Comparison of ENCODE assay signal across 7 cellular contexts in genomic region chr1:58587667-58588066, GRCh38. TPM values are rescaled to one million over a fixed set of nuclear protein-coding genes. Genes with fewer than 3 reads are reported as not detected.
"Had no signal": no experiment of that assay in that cellular context is flagged by ENCODE, and none has a peak within 500 bp of the region (broad histone marks: within the 10 kb centered on the region; RNA-seq: fewer than 3 reads in every experiment).

No MANE protein-coding gene starts in this region.

- H3K4me2 ChIP-seq: KMS-11 had no signal

- H3K4me3 Mint-ChIP-seq: IgD-negative memory B cell had no signal

- DNase-seq: KBM-7, KG1 had no signal

- H3K9ac ChIP-seq: KMS-11 had no signal

- H3K27ac Mint-ChIP-seq: IgD-negative memory B cell had no signal

- FAIRE-seq: HTR-8/SVneo had no signal

- H3K27ac ChIP-seq: HL-60, KMS-11 had no signal

- H3K36me3 Mint-ChIP-seq: IgD-negative memory B cell had no signal

RNA-seq across cellular contexts. Expression of gene TACSTD2, which starts 10.6 kb away (rescaled TPM):
- total RNA-seq: HT1080 had no signal
- polyA plus RNA-seq: IgD-negative memory B cell had no signal
